ENCODE assay signal across 9 cellular contexts in genomic region chr3:134299185-134299887, GRCh38. TPM values are rescaled to one million over a fixed set of nuclear protein-coding genes. Genes with fewer than 3 reads are reported as not detected.
A peak's percentile ranks its signal among the peaks of the same experiment; 100 is the strongest.
DNase-seq lines count a peak whose midpoint lies in the region; ATAC-seq and TF ChIP-seq lines count a peak whose summit lies in the region.
"Had no signal": no experiment of that assay in that cellular context is flagged by ENCODE, and none has a peak within 500 bp of the region (broad histone marks: within the 10 kb centered on the region; RNA-seq: fewer than 3 reads in every experiment).

No MANE protein-coding gene starts in this region.

- peak; percentile 61 for DNase-seq in NCI-H2107 treated with DMSO at 0.1 percent for 48 hours (lab: John Stamatoyannopoulos, UW; ENCODE audit: unreplicated experiment)
- DNase-seq in NCI-H2107 (lab: John Stamatoyannopoulos, UW) = no peak
- DNase-seq in RKO (ENCODE audit: low spot score) = peak; percentile 26
- peak; percentile 39 for DNase-seq in fibroblast of villous mesenchyme (ENCODE audit: low read depth)
- no peak for DNase-seq in stimulated activated naive B cell treated with anti-CD40 and anti-IgM and Interleukin-4, amounts not matched to agents 10 μg/mL and 1 μg/mL and 100 μg/mL, for 72 hours
- no peak for DNase-seq in A172 (ENCODE audit: low spot score)
- DNase-seq: activated CD4-positive, alpha-beta T cell treated with anti-CD3 and anti-CD28 coated beads, Interleukin-2, amount 50 U/mL, for 48 hours had no signal

- TF ChIP-seq CTCF in fibroblast of villous mesenchyme (IDR thresholded peaks at IDR 0.05; ENCODE audit: insufficient read depth, low read depth, low read length) = peak; percentile 51

- peak overlapping the region; percentile 44 for H3K27ac Mint-ChIP-seq in stimulated activated naive B cell treated with anti-CD40 and anti-IgM and Interleukin-4, amounts not matched to agents 10 μg/mL and 1 μg/mL and 100 μg/mL, for 72 hours

- peaks cover 22 to 26% of the 10 kb centered on the region in 2 donors for H3K27me3 Mint-ChIP-seq in stimulated activated naive B cell treated with anti-CD40 and anti-IgM and Interleukin-4, amounts not matched to agents 10 μg/mL and 1 μg/mL and 100 μg/mL, for 72 hours

- peaks cover 0 to 1% of the 10 kb centered on the region in 2 donors for H3K9me3 Mint-ChIP-seq in stimulated activated naive B cell treated with anti-CD40 and anti-IgM and Interleukin-4, amounts not matched to agents 10 μg/mL and 1 μg/mL and 100 μg/mL, for 72 hours

- H3K4me3 Mint-ChIP-seq in stimulated activated naive B cell treated with anti-CD40 and anti-IgM and Interleukin-4, amounts not matched to agents 10 μg/mL and 1 μg/mL and 100 μg/mL, for 72 hours = no peak overlapping the region

- no peaks in the 10 kb centered on the region for H3K4me1 Mint-ChIP-seq in stimulated activated naive B cell treated with anti-CD40 and anti-IgM and Interleukin-4, amounts not matched to agents 10 μg/mL and 1 μg/mL and 100 μg/mL, for 72 hours

- peak; percentile 41 to 50 for ATAC-seq in stimulated activated naive B cell treated with anti-CD40 and anti-IgM and Interleukin-4, amounts not matched to agents 10 μg/mL and 1 μg/mL and 100 μg/mL, for 72 hours (replicated peaks)
- ATAC-seq in GM21576 (IDR thresholded peaks at IDR 0.05; ENCODE audit: unreplicated experiment) (no peak), HG02981 (IDR thresholded peaks at IDR 0.05; ENCODE audit: unreplicated experiment) (no peak)

- no peaks in the 10 kb centered on the region for H3K36me3 Mint-ChIP-seq in stimulated activated naive B cell treated with anti-CD40 and anti-IgM and Interleukin-4, amounts not matched to agents 10 μg/mL and 1 μg/mL and 100 μg/mL, for 72 hours

- H3K4me3 ChIP-seq in fibroblast of villous mesenchyme (ENCODE audit: low read depth, low read length) = no peak overlapping the region

RNA-seq across cellular contexts. Expression of gene RYK, which starts 48.7 kb away (rescaled TPM):
- total RNA-seq in fibroblast of villous mesenchyme = 103 and 161 TPM in 2 replicates
- 88.1 and 91.0 TPM in 2 replicates for total RNA-seq in A172 (2014; rRNA removed; shearing (Covaris generic))

Comparison
In these comparisons a context has a peak if more than half of its experiments do, and no peak if none do; other contexts are left out.
1. DNase-seq: peak in NCI-H2107 treated with DMSO at 0.1 percent for 48 hours (single experiment), RKO (single experiment) and fibroblast of villous mesenchyme (single experiment); none in NCI-H2107 (single experiment), stimulated activated naive B cell treated with anti-CD40 and anti-IgM and Interleukin-4, amounts not matched to agents 10 μg/mL and 1 μg/mL and 100 μg/mL, for 72 hours (single experiment) and A172 (single experiment).
2. ATAC-seq: peak in stimulated activated naive B cell treated with anti-CD40 and anti-IgM and Interleukin-4, amounts not matched to agents 10 μg/mL and 1 μg/mL and 100 μg/mL, for 72 hours (2 of 2); none in GM21576 (single experiment) and HG02981 (single experiment).